ENCODE assay signal across 31 cellular contexts in genomic region chr4:142532054-142532453, GRCh38.
"Had no signal": no experiment of that assay in that cellular context is flagged by ENCODE, and none has a peak within 500 bp of the region (broad histone marks: within the 10 kb centered on the region; RNA-seq: fewer than 3 reads in every experiment).

No MANE protein-coding gene starts in this region.

- H3K9me3 ChIP-seq: esophagus muscularis mucosa, mucosa of descending colon, ovary, psoas muscle, sigmoid colon, stomach, thyroid gland, vagina had no signal

- H3K36me3 Mint-ChIP-seq: immature natural killer cell; mesothelial cell of epicardium; naive B cell; natural killer cell treated with Interleukin-12 subunit alpha and Interleukin-12 subunit beta and Interleukin-15 and Interleukin-18, amount 100 ng/mL, for 72 hours; stimulated activated effector memory CD8-positive, alpha-beta T cell treated with anti-CD3 and anti-CD28 coated beads, Interleukin-12 subunit alpha, Interleukin-12 subunit beta, amount 100 ng/mL, for 72 hours had no signal

- H3K4me1 ChIP-seq: esophagus muscularis mucosa, heart right ventricle, psoas muscle, sigmoid colon, stomach, vagina had no signal

- H3K27ac ChIP-seq: coronary artery, esophagus muscularis mucosa, heart right ventricle, ovary, psoas muscle, sigmoid colon, stomach, thyroid gland, vagina had no signal

- H3K9me3 Mint-ChIP-seq: stimulated activated effector memory CD8-positive, alpha-beta T cell treated with anti-CD3 and anti-CD28 coated beads, Interleukin-12 subunit alpha, Interleukin-12 subunit beta, amount 100 ng/mL, for 72 hours had no signal

- DNase-seq: dermis blood vessel endothelial cell; effector memory CD4-positive, alpha-beta T cell; foreskin melanocyte; glutamatergic neuron; heart right ventricle; hippocampal formation; immature natural killer cell; islet precursor cell; mesenchymal stem cell; mucosa of descending colon; naive B cell; occipital lobe; ovary; posterior cingulate gyrus; psoas muscle; right cardiac atrium; sigmoid colon; stimulated activated CD4-positive, alpha-beta T cell treated with anti-CD3 and anti-CD28 coated beads, Interleukin-2, amount 100 ng/mL, for 24 hours; stimulated activated CD4-positive, alpha-beta T cell treated with anti-CD3 and anti-CD28 coated beads, Interleukin-4, amount 100 ng/mL, for 24 hours; stimulated activated naive CD4-positive, alpha-beta T cell treated with Interleukin-2 at 50 U/mL for 16 hours; stomach; thyroid gland; trophoblast cell had no signal

- H3K36me3 ChIP-seq: esophagus muscularis mucosa, heart right ventricle, ovary, sigmoid colon, stomach, thyroid gland, vagina had no signal

- FAIRE-seq: endothelial cell of umbilical vein had no signal

- H3K4me3 Mint-ChIP-seq: immature natural killer cell; mesothelial cell of epicardium; naive B cell; natural killer cell treated with Interleukin-12 subunit alpha and Interleukin-12 subunit beta and Interleukin-15 and Interleukin-18, amount 100 ng/mL, for 72 hours; stimulated activated effector memory CD8-positive, alpha-beta T cell treated with anti-CD3 and anti-CD28 coated beads, Interleukin-12 subunit alpha, Interleukin-12 subunit beta, amount 100 ng/mL, for 72 hours had no signal

- H3K27ac Mint-ChIP-seq: immature natural killer cell; mesothelial cell of epicardium; naive B cell; natural killer cell treated with Interleukin-12 subunit alpha and Interleukin-12 subunit beta and Interleukin-15 and Interleukin-18, amount 100 ng/mL, for 72 hours; stimulated activated effector memory CD8-positive, alpha-beta T cell treated with anti-CD3 and anti-CD28 coated beads, Interleukin-12 subunit alpha, Interleukin-12 subunit beta, amount 100 ng/mL, for 72 hours had no signal

- H3K27me3 Mint-ChIP-seq: naive B cell; natural killer cell treated with Interleukin-12 subunit alpha and Interleukin-12 subunit beta and Interleukin-15 and Interleukin-18, amount 100 ng/mL, for 72 hours had no signal

- ATAC-seq: heart right ventricle; mucosa of descending colon; natural killer cell treated with Interleukin-12 subunit alpha and Interleukin-12 subunit beta and Interleukin-15 and Interleukin-18, amount 100 ng/mL, for 72 hours; psoas muscle; right cardiac atrium; stimulated activated effector memory CD8-positive, alpha-beta T cell treated with anti-CD3 and anti-CD28 coated beads, Interleukin-12 subunit alpha, Interleukin-12 subunit beta, amount 100 ng/mL, for 72 hours had no signal

- H3K4me1 Mint-ChIP-seq: immature natural killer cell, naive B cell had no signal

- H3K4me3 ChIP-seq: coronary artery, esophagus muscularis mucosa, heart right ventricle, lung, mucosa of descending colon, ovary, psoas muscle, sigmoid colon, stomach, thyroid gland, vagina had no signal

- H3K27me3 ChIP-seq: esophagus muscularis mucosa, heart right ventricle, ovary, sigmoid colon, stomach, thyroid gland, vagina had no signal
